ENCODE assay signal across 7 cellular contexts in the genomic region with DNA sequence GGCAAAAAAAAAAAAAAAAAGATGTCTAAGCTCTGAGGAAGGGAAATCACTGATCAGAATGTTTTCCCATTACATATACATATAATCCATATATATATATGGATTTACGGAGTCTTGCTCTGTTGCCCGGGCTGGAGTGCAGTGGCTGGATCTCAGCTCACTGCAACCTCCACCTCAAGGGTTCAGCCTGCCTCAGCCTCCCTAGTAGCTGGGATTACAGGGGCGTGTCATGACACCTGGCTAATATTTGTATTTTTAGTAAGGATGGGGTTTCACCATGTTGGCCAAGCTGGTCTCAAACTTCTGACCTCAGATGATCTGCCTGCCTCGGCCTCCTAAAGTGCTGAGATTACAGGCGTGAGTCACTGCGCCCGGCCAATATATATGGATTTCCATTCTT. TPM values are rescaled to one million over a fixed set of nuclear protein-coding genes. Genes with fewer than 3 reads are reported as not detected.
DNase-seq lines count a peak whose midpoint lies in the region; ATAC-seq and TF ChIP-seq lines count a peak whose summit lies in the region.
"Not testable (repeated sequence)": the region's sequence is repeated elsewhere in the genome, so short reads cannot be mapped to it uniquely, and the experiment has no call there.

No MANE protein-coding gene starts in this region.

- intact Hi-C loops in OCI-LY7 (cut with micrococcal nuclease; ENCODE audit: unreplicated experiment); gastrocnemius medialis (cut with DNase I; ENCODE audit: low total_unique reads): not testable (repeated sequence)

- TF ChIP-seq CTCF in OCI-LY7 (conservative IDR thresholded peaks at IDR 0.05; ENCODE audit: low read length); gastrocnemius medialis (IDR thresholded peaks at IDR 0.05 in 4 of 5, conservative IDR thresholded peaks at IDR 0.05 in 1 of 5): not testable (repeated sequence)

- H3K36me3 ChIP-seq in OCI-LY7 (ENCODE audit: insufficient read depth, low read length); gastrocnemius medialis: not testable (repeated sequence)

- in situ Hi-C loops in gastrocnemius medialis (cut with MboI; ENCODE audit: low sequenced_read_pairs in 4 of 4) = not testable (repeated sequence)

- not testable (repeated sequence) for DNase-seq in OCI-LY7 (ENCODE audit: low spot score); activated CD8-positive, alpha-beta T cell treated with anti-CD3 and anti-CD28 coated beads, Interleukin-2, amount 10 ng/mL, durations not matched to agents 7 days and 5 days; activated naive CD8-positive, alpha-beta T cell treated with anti-CD3 and anti-CD28 coated beads for 36 hours
- DNase-seq in gastrocnemius medialis = peak in 1 of 2 donors; percentile 20

- peaks cover 20% of the 10 kb centered on the region for H3K9me3 Mint-ChIP-seq in activated CD8-positive, alpha-beta T cell treated with anti-CD3 and anti-CD28 coated beads, Interleukin-2, amount 10 ng/mL, durations not matched to agents 7 days and 5 days (ENCODE audit: insufficient read depth)
- H3K9me3 Mint-ChIP-seq in activated naive CD8-positive, alpha-beta T cell treated with anti-CD3 and anti-CD28 coated beads for 36 hours = peaks cover 31% of the 10 kb centered on the region

- peak overlapping the region; percentile 83; the same call in 1 of the 2 replicates for H2AFZ ChIP-seq in OCI-LY7 (ENCODE audit: low read length)

- H3K27ac ChIP-seq in OCI-LY7 (ENCODE audit: low read depth, low read length, poor library complexity, severe bottlenecking) = not testable (repeated sequence)
- H3K27ac ChIP-seq in gastrocnemius medialis = peak overlapping the region in 2 of 4 donors; percentile 52 to 66

- not testable (repeated sequence) for H3K27me3 ChIP-seq in gastrocnemius medialis

- not testable (repeated sequence) for H3K4me2 ChIP-seq in OCI-LY7 (ENCODE audit: low read length)

- not testable (repeated sequence) for H3K27me3 Mint-ChIP-seq in activated CD8-positive, alpha-beta T cell treated with anti-CD3 and anti-CD28 coated beads, Interleukin-2, amount 10 ng/mL, durations not matched to agents 7 days and 5 days (ENCODE audit: low read depth); activated naive CD8-positive, alpha-beta T cell treated with anti-CD3 and anti-CD28 coated beads for 36 hours

- POLR2A ChIA-PET in OCI-LY7 (lab: Charles Lee) = interaction anchor here (0.6 to 1.5 kb wide), 7 partner anchors 16 to 1034 kb away, joined by 3 to 8 read pairs (median 3); no protein-coding TSS in a partner anchor
- POLR2A ChIA-PET in activated CD8-positive, alpha-beta T cell treated with anti-CD3 and anti-CD28 coated beads, Interleukin-2, amount 10 ng/mL, durations not matched to agents 7 days and 5 days (lab: Charles Lee) = not testable (repeated sequence)

- H4K20me1 ChIP-seq in OCI-LY7 (ENCODE audit: insufficient read depth, low read length) = not testable (repeated sequence)

- H3K79me2 ChIP-seq in OCI-LY7 (ENCODE audit: insufficient read depth, low read depth, low read length) = not testable (repeated sequence)

- H3K9me2 ChIP-seq in OCI-LY7 (ENCODE audit: insufficient read depth, low read length) = not testable (repeated sequence)

- H3K27ac Mint-ChIP-seq in activated CD8-positive, alpha-beta T cell treated with anti-CD3 and anti-CD28 coated beads, Interleukin-2, amount 10 ng/mL, durations not matched to agents 7 days and 5 days = not testable (repeated sequence)
- H3K27ac Mint-ChIP-seq in activated naive CD8-positive, alpha-beta T cell treated with anti-CD3 and anti-CD28 coated beads for 36 hours = peak overlapping the region; percentile 81

- BruUV-seq in OCI-LY7 (replicated peaks; lab: Mats Ljungman, UMichigan) = not testable (repeated sequence)

- TF ChIP-seq POLR2A in gastrocnemius medialis (IDR thresholded peaks at IDR 0.05) = not testable (repeated sequence)

- not testable (repeated sequence) for H3K9me3 ChIP-seq in OCI-LY7 (ENCODE audit: low read length); gastrocnemius medialis

- CTCF ChIA-PET in OCI-LY7 (lab: Charles Lee; ENCODE audit: unreplicated experiment) = not testable (repeated sequence)
- CTCF ChIA-PET in activated CD8-positive, alpha-beta T cell treated with anti-CD3 and anti-CD28 coated beads, Interleukin-2, amount 10 ng/mL, durations not matched to agents 7 days and 5 days (lab: Charles Lee) = interaction anchor here (0.7 to 1.4 kb wide), 4 partner anchors 10 to 195 kb away, joined by 3 to 4 read pairs (median 3); no protein-coding TSS in a partner anchor

- H3K4me3 Mint-ChIP-seq in activated CD8-positive, alpha-beta T cell treated with anti-CD3 and anti-CD28 coated beads, Interleukin-2, amount 10 ng/mL, durations not matched to agents 7 days and 5 days = peak overlapping the region; percentile 19
- not testable (repeated sequence) for H3K4me3 Mint-ChIP-seq in activated naive CD8-positive, alpha-beta T cell treated with anti-CD3 and anti-CD28 coated beads for 36 hours

- peaks cover 31% of the 10 kb centered on the region for H3K4me1 Mint-ChIP-seq in activated CD8-positive, alpha-beta T cell treated with anti-CD3 and anti-CD28 coated beads, Interleukin-2, amount 10 ng/mL, durations not matched to agents 7 days and 5 days (ENCODE audit: low read depth)
- H3K4me1 Mint-ChIP-seq in activated naive CD8-positive, alpha-beta T cell treated with anti-CD3 and anti-CD28 coated beads for 36 hours = peaks cover 44% of the 10 kb centered on the region

- peaks cover 30% of the 10 kb centered on the region for H3K36me3 Mint-ChIP-seq in activated CD8-positive, alpha-beta T cell treated with anti-CD3 and anti-CD28 coated beads, Interleukin-2, amount 10 ng/mL, durations not matched to agents 7 days and 5 days (ENCODE audit: low read depth)
- peaks cover 27% of the 10 kb centered on the region for H3K36me3 Mint-ChIP-seq in activated naive CD8-positive, alpha-beta T cell treated with anti-CD3 and anti-CD28 coated beads for 36 hours

- H3K4me3 ChIP-seq in OCI-LY7 (ENCODE audit: low read depth, low read length, poor library complexity, severe bottlenecking); gastrocnemius medialis: not testable (repeated sequence)

- ATAC-seq in GM18502 (IDR thresholded peaks at IDR 0.05; ENCODE audit: poor library complexity, unreplicated experiment) (peak; percentile 15), GM21360 (IDR thresholded peaks at IDR 0.05; ENCODE audit: unreplicated experiment) (peak; percentile 6), HG03039 (IDR thresholded peaks at IDR 0.05; ENCODE audit: unreplicated experiment) (peak; percentile 19), gastrocnemius medialis (peak; percentile 30 to 60)
- not testable (repeated sequence) for ATAC-seq in activated CD8-positive, alpha-beta T cell treated with anti-CD3 and anti-CD28 coated beads, Interleukin-2, amount 10 ng/mL, durations not matched to agents 7 days and 5 days

- H3K4me1 ChIP-seq in OCI-LY7 (ENCODE audit: insufficient read depth, low read length, poor library complexity, severe bottlenecking) = peaks cover 14% of the 10 kb centered on the region
- not testable (repeated sequence) for H3K4me1 ChIP-seq in gastrocnemius medialis

RNA-seq across cellular contexts. Expression of gene TFB1M, which starts 19.8 kb away (rescaled TPM):
- 33.0 and 34.8 TPM in 2 replicates for total RNA-seq in OCI-LY7 (2014; rRNA removed; shearing (Covaris generic))
- 52.8 and 62.8 TPM in 2 replicates for total RNA-seq in OCI-LY7 (2022)
- 10 to 100 TPM; 34.9 to 35.1 TPM for total RNA-seq in activated CD8-positive, alpha-beta T cell treated with anti-CD3 and anti-CD28 coated beads, Interleukin-2, amount 10 ng/mL, durations not matched to agents 7 days and 5 days
- total RNA-seq in activated naive CD8-positive, alpha-beta T cell treated with anti-CD3 and anti-CD28 coated beads for 36 hours = 10 to 100 TPM; 48.5 to 54.9 TPM
- 10 to 100 TPM; 13.4 to 34.4 (median 29.2) TPM for total RNA-seq in gastrocnemius medialis
